2 cellular contexts compared by ENCODE assay signal in genomic region chr7:28338041-28338440, GRCh38.
TF ChIP-seq lines count a peak whose summit lies in the region.

No MANE protein-coding gene starts in this region.

TF ChIP-seq in IMR-90, 13 proteins besides CTCF, POLR2A, EP300 and RAD21 (continued from another document):
- TF ChIP-seq SMC3 (IDR thresholded peaks at IDR 0.05; ENCODE audit: low read depth, low read length) (no peak), FOS (IDR thresholded peaks at IDR 0.05; ENCODE audit: low read depth, low read length) (no peak)

TF ChIP-seq in K562, 482 proteins besides CTCF, POLR2A, EP300 and RAD21 (continued from another document):
- TF ChIP-seq, protein P1, sequence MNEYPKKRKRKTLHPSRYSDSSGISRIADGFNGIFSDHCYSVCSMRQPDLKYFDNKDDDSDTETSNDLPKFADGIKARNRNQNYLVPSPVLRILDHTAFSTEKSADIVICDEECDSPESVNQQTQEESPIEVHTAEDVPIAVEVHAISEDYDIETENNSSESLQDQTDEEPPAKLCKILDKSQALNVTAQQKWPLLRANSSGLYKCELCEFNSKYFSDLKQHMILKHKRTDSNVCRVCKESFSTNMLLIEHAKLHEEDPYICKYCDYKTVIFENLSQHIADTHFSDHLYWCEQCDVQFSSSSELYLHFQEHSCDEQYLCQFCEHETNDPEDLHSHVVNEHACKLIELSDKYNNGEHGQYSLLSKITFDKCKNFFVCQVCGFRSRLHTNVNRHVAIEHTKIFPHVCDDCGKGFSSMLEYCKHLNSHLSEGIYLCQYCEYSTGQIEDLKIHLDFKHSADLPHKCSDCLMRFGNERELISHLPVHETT (CRISPR knock-in tag; conservative IDR thresholded peaks at IDR 0.05 in 1 of 2, IDR thresholded peaks at IDR 0.05 in 1 of 2): no peak
- peak; percentile 65 for TF ChIP-seq CEBPB (tag; IDR thresholded peaks at IDR 0.05)
